31 cellular contexts compared by ENCODE assay signal in the genomic region with DNA sequence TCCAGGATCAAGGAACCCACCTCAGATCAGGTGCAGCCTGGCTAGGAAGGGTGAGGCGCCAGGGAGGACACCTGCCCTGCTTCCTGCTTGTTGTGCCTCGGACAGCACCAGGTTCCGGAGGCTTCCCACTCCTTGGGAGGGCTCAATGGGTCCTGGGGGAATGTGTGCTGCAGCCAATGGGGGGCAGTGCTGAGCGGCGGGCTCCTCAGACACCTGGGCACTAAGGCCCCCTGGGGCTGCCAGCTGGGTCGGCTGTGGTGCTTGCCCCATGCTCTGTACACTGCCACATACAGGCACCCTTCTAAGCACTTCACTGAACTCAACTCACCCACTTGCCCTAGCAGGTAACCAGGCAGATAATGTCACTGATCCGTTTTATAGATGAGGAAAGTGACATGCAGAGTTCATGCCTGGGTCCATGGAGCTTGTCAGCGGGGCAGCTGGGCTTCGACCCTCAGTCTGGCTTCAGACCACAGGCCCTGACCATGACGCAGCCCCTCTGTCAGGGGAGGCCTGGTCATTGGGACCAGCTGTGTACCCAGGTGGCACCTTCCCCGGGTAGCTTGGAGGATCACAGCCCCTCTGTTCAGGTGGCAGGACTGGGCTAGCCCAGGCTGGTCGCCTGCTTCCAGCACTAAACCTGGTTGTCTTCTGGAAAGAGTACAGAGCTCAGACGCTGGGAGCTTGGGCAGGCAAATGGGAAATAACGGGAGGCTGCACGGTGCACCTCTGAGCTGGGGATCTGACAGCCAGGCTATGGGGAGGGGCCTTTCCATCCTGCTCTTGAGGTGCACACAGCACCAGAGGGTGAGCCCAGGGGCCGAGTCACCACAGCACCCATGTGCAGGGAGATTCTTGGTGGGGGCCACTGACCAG. TPM values are rescaled to one million over a fixed set of nuclear protein-coding genes. Genes with fewer than 3 reads are reported as not detected.
DNase-seq lines count a peak whose midpoint lies in the region; ATAC-seq and TF ChIP-seq lines count a peak whose summit lies in the region.
"Had no signal": no experiment of that assay in that cellular context is flagged by ENCODE, and none has a peak within 500 bp of the region (broad histone marks: within the 10 kb centered on the region; RNA-seq: fewer than 3 reads in every experiment).

No MANE protein-coding gene starts in this region.

- POLR2A ChIA-PET in HCT116 (lab: Charles Lee) = no interaction called here

- H3K27ac ChIP-seq in DOHH2 (ENCODE audit: low read depth, low read length) (no peak overlapping the region), HCT116 (ENCODE audit: low read depth, low read length) (no peak overlapping the region), brain microvascular endothelial cell (no peak overlapping the region), osteoblast (ENCODE audit: low read depth, low read length) (no peak overlapping the region), substantia nigra (ENCODE audit: low read depth, low read length, poor library complexity, severe bottlenecking) (no peak overlapping the region)
- H3K27ac ChIP-seq: BLaER1 treated with 17β-estradiol and CSF1 and Interleukin-3, amounts not matched to agents 10 nM and 100 nM; left ventricle myocardium inferior; neutrophil; SJSA1; transverse colon had no signal

- TF ChIP-seq POLR2A in HCT116 (IDR thresholded peaks at IDR 0.05; ENCODE audit: borderline replicate concordance, extremely low read depth, insufficient read depth, insufficient read length) = no peak

- H3K79me2 ChIP-seq in DOHH2 (ENCODE audit: control insufficient read depth, low read length) (no peaks in the 10 kb centered on the region), HCT116 (ENCODE audit: insufficient read depth, low read length) (no peaks in the 10 kb centered on the region), osteoblast (ENCODE audit: insufficient read depth, low read length) (no peaks in the 10 kb centered on the region)

- peak; percentile 17 for TF ChIP-seq CTCF in DOHH2 (IDR thresholded peaks at IDR 0.05; ENCODE audit: low read depth, low read length, poor library complexity, severe bottlenecking)
- TF ChIP-seq CTCF in HCT116 (IDR thresholded peaks at IDR 0.05 in 2 of 3, conservative IDR thresholded peaks at IDR 0.05 in 1 of 3; ENCODE audit: borderline replicate concordance in 1 of 3, insufficient read depth in 1 of 3, low read depth in 2 of 3, low read length in 2 of 3) = peak in 1 of 3 experiments; percentile 18; a peak in 1 of 6 replicates
- peak; percentile 23 for TF ChIP-seq CTCF in brain microvascular endothelial cell (IDR thresholded peaks at IDR 0.05; ENCODE audit: low read depth, low read length, missing control alignments)
- no peak for TF ChIP-seq CTCF in osteoblast (IDR thresholded peaks at IDR 0.05; ENCODE audit: extremely low read depth, low read depth, low read length)

- H2AFZ ChIP-seq in HCT116 (ENCODE audit: low read depth, low read length, poor library complexity, severe bottlenecking) (no peak overlapping the region), osteoblast (ENCODE audit: low read length) (no peak overlapping the region)

- no TSS peak for BruUV-seq in HCT116 (replicated peaks; lab: Mats Ljungman, UMichigan)

- CTCF ChIA-PET in HCT116 (lab: Charles Lee) = no interaction called here

- no peak overlapping the region for H3K9ac ChIP-seq in HCT116 (ENCODE audit: low read length)
- H3K9ac ChIP-seq: BLaER1 treated with 17β-estradiol and CSF1 and Interleukin-3, amounts not matched to agents 10 nM and 100 nM had no signal

- H3K4me1 ChIP-seq in DOHH2 (ENCODE audit: control insufficient read depth, low read length) (no peaks in the 10 kb centered on the region), HCT116 (ENCODE audit: control insufficient read depth in 1 of 2, insufficient read depth in 2 of 2, low read length in 2 of 2) (no peaks in the 10 kb centered on the region), osteoblast (ENCODE audit: insufficient read depth, low read length) (no peaks in the 10 kb centered on the region)
- H3K4me1 ChIP-seq: BLaER1 treated with 17β-estradiol and CSF1 and Interleukin-3, amounts not matched to agents 10 nM and 100 nM; SJSA1; transverse colon had no signal

- H3K27me3 ChIP-seq in DOHH2 (ENCODE audit: control insufficient read depth, low read length) (no peaks in the 10 kb centered on the region), HCT116 (ENCODE audit: insufficient read depth, low read length) (no peaks in the 10 kb centered on the region), brain microvascular endothelial cell (replicated peaks) (no peaks in the 10 kb centered on the region), osteoblast (ENCODE audit: insufficient read depth, low read length) (no peaks in the 10 kb centered on the region)
- H3K27me3 ChIP-seq: BLaER1 treated with 17β-estradiol and CSF1 and Interleukin-3, amounts not matched to agents 10 nM and 100 nM; neutrophil; SJSA1; transverse colon had no signal

- H3K4me3 ChIP-seq in DOHH2 (ENCODE audit: low read length) (no peak overlapping the region), HCT116 (replicated peaks in 1 of 2; ENCODE audit: low read depth in 1 of 2, low read length in 2 of 2) (no peak overlapping the region), brain microvascular endothelial cell (ENCODE audit: low read depth, low read length) (no peak overlapping the region), osteoblast (ENCODE audit: insufficient read depth, low read length) (no peak overlapping the region)
- H3K4me3 ChIP-seq: BLaER1 treated with 17β-estradiol and CSF1 and Interleukin-3, amounts not matched to agents 10 nM and 100 nM; left ventricle myocardium inferior; SJSA1; transverse colon had no signal

- H3F3A ChIP-seq in DOHH2 (ENCODE audit: control insufficient read depth, insufficient read depth) = no peaks in the 10 kb centered on the region

- intact Hi-C loops in HCT116 (cut with micrococcal nuclease) = no loop called here

- TF ChIP-seq RAD21 in HCT116 (IDR thresholded peaks at IDR 0.05; ENCODE audit: low read depth) = no peak

- no peaks in the 10 kb centered on the region for H4K20me1 ChIP-seq in DOHH2 (ENCODE audit: control insufficient read depth, insufficient read depth, low read depth, low read length)
- H4K20me1 ChIP-seq in HCT116 (ENCODE audit: insufficient read depth) = no peaks in the 10 kb centered on the region
- no peaks in the 10 kb centered on the region for H4K20me1 ChIP-seq in osteoblast (ENCODE audit: insufficient read depth, low read length)
- H4K20me1 ChIP-seq: BLaER1 treated with 17β-estradiol and CSF1 and Interleukin-3, amounts not matched to agents 10 nM and 100 nM had no signal

- ATAC-seq in HCT116 = peak; percentile 11; the same call in 1 of the 2 replicates
- ATAC-seq: activated T-cell treated with anti-CD3 and anti-CD28 coated beads, Interleukin-2, amount 50 U/mL, for 4 hours had no signal

- H3K9me3 ChIP-seq in DOHH2 (ENCODE audit: control insufficient read depth, insufficient read depth, low read length) (peaks cover 17% of the 10 kb centered on the region), HCT116 (ENCODE audit: control insufficient read depth in 1 of 2, insufficient read depth in 1 of 2, low read depth in 1 of 2, low read length in 2 of 2) (peaks cover 17 to 27% of the 10 kb centered on the region in 2 experiments; a peak in 3 of 4 replicates), osteoblast (ENCODE audit: low read depth, low read length) (peaks cover 1% of the 10 kb centered on the region)
- H3K9me3 ChIP-seq: neutrophil, transverse colon had no signal

- H3K36me3 ChIP-seq in DOHH2 (ENCODE audit: control insufficient read depth, low read length) (peaks cover 18% of the 10 kb centered on the region), HCT116 (ENCODE audit: control insufficient read depth in 1 of 2, insufficient read depth in 2 of 2, low read length in 2 of 2) (peaks cover 0 to 5% of the 10 kb centered on the region in 2 experiments; a peak in 1 of 4 replicates), brain microvascular endothelial cell (replicated peaks) (peaks cover 4% of the 10 kb centered on the region), osteoblast (ENCODE audit: insufficient read depth, low read length) (peaks cover 14% of the 10 kb centered on the region)
- H3K36me3 ChIP-seq: neutrophil, SJSA1 had no signal

- in situ Hi-C loops in brain microvascular endothelial cell (cut with HindIII; ENCODE audit: low pct_ligation_motif_present, low sequenced_read_pairs) = no loop called here

- H3K9me2 ChIP-seq in DOHH2 (replicated peaks; ENCODE audit: control insufficient read depth, low read length) (no peaks in the 10 kb centered on the region), HCT116 (ENCODE audit: insufficient read depth) (no peaks in the 10 kb centered on the region)

- DNase-seq in HCT116 (ENCODE audit: low read depth, low spot score) (no peak), brain microvascular endothelial cell (no peak), osteoblast (ENCODE audit: insufficient read length, low spot score, missing footprints) (peak; percentile 30), NCI-H345 treated with DMSO at 0.1 percent for 48 hours (lab: John Stamatoyannopoulos, UW; ENCODE audit: unreplicated experiment) (no peak), COLO668 (lab: John Stamatoyannopoulos, UW; ENCODE audit: unreplicated experiment) (no peak), NCI-H82 (lab: John Stamatoyannopoulos, UW) (no peak), substantia nigra (lab: John Stamatoyannopoulos, UW) (no peak)
- DNase-seq: activated B cell treated with CpG ODN at 0.5 μM for 24 hours; activated CD4-positive, alpha-beta T cell treated with anti-CD3 and anti-CD28 coated beads, Interleukin-2, amount 50 U/mL, for 1 hour; activated gamma-delta T cell; activated naive CD8-positive, alpha-beta T cell treated with anti-CD3 and anti-CD28 coated beads for 36 hours; activated T-cell treated with anti-CD3 and anti-CD28 coated beads, Interleukin-2, amount 50 U/mL, for 4 hours; anterior cingulate cortex; DMS153; effector CD4-positive, alpha-beta T cell; HFFc6; KBM-7; left ventricle myocardium inferior; naive B cell; NCI-H1105 treated with DMSO at 0.1 percent for 48 hours; NCI-H2029; NCI-H69; stimulated activated CD4-positive, alpha-beta T cell treated with anti-CD3 and anti-CD28 coated beads, Interleukin-4, amount 100 ng/mL, for 24 hours; T1000; transverse colon had no signal

- RAD21 ChIA-PET in HCT116 (lab: Charles Lee; ENCODE audit: low non-redundant PET in 1 of 2, low total read pairs in 2 of 2, uncharacterized antibody in 2 of 2, unreplicated experiment in 2 of 2) = no interaction called here

- H3K4me2 ChIP-seq in DOHH2 (ENCODE audit: low read length) (no peak overlapping the region), HCT116 (ENCODE audit: low read length) (no peak overlapping the region), osteoblast (ENCODE audit: insufficient read depth, low read length) (no peak overlapping the region)
- H3K4me2 ChIP-seq: BLaER1 treated with 17β-estradiol and CSF1 and Interleukin-3, amounts not matched to agents 10 nM and 100 nM had no signal

RNA-seq across cellular contexts. Expression of gene FN3K, which starts 8.2 kb away (rescaled TPM):
- total RNA-seq in HCT116 (2021; ENCODE audit: unreplicated experiment) (9.9 TPM), osteoblast (2.9 and 4.4 TPM in 2 replicates)
- 8.6 and 10.7 TPM in 2 replicates for polyA plus RNA-seq in HCT116 (2012)
- total RNA-seq: HT1080, RPMI7951 had no signal

RNA-seq across cellular contexts. Expression of gene TBCD, which starts 8.3 kb away (rescaled TPM):
- 152 TPM for total RNA-seq in HCT116 (2021; ENCODE audit: unreplicated experiment)
- polyA plus RNA-seq in HCT116 (2012) = 140 and 154 TPM in 2 replicates
- total RNA-seq in osteoblast = 28.0 and 29.0 TPM in 2 replicates

RNA-seq across cellular contexts. Expression of gene FN3KRP, which starts 27.1 kb away (rescaled TPM):
- total RNA-seq in HCT116 (2021; ENCODE audit: unreplicated experiment) = 35.2 TPM
- 32.5 and 35.2 TPM in 2 replicates for polyA plus RNA-seq in HCT116 (2012)
- 10.1 and 13.8 TPM in 2 replicates for total RNA-seq in osteoblast

RNA-seq across cellular contexts. Expression of gene RAB40B, which starts 45.1 kb away (rescaled TPM):
- total RNA-seq in HCT116 (2021; ENCODE audit: unreplicated experiment) (22.1 TPM), osteoblast (8.3 and 9.1 TPM in 2 replicates)
- 14.6 and 16.4 TPM in 2 replicates for polyA plus RNA-seq in HCT116 (2012)
